8 cellular contexts compared by ENCODE assay signal in the genomic region with DNA sequence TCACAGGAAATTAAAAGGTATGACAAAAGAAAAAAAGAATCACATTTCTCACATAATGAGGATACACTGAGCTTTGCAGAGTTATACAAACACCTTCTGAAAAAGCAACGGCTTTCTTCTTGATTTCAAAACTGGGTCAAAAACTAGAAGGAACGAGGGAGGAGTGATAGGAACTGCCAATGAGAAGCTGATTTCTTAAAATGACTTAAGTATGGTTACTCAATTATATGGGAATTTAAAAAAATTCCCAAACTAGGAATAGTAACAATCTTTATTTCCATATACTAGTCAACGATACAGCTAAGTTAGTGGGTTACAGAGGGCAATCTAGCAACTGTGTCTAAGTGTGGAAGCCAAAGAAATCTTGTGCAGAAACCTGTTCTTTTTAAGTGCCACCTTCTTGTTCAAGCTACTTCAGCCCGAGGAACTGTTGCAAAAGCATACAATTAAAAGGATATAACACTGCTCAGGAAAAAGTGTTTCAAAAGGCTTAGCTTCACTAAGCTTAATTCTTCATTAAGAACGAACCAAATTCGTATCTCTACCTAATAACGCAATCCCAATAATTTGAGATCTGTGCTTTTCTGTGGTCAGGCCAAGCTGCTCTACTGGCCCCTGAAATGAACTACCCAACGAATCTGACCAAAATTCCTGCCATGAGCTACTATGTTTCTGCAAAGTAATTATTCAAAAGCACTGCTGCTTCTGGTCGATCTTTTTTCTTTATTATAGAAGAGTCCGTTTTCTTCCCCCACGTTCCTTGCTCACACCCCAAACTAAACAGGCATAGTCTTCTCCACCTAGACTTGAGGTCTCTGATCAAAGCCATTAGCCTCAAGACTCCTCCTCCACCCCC. TPM values are rescaled to one million over a fixed set of nuclear protein-coding genes. Genes with fewer than 3 reads are reported as not detected.
DNase-seq lines count a peak whose midpoint lies in the region; ATAC-seq and TF ChIP-seq lines count a peak whose summit lies in the region.

No MANE protein-coding gene starts in this region.

- intact Hi-C loops in MCF 10A (cut with micrococcal nuclease) = no loop called here

- H3K27ac ChIP-seq in C4-2B = peak overlapping the region; percentile 88

- no peaks in the 10 kb centered on the region for H3K36me3 ChIP-seq in mucosa of stomach (ENCODE audit: control insufficient read depth, insufficient read depth, low read length)

- in situ Hi-C loops in KBM-7 (cut with MboI; ENCODE audit: low pct_unique_long_range_greater_than_20kb, low sequenced_read_pairs) = no loop called here

- H3K36me3 Mint-ChIP-seq in MCF 10A (ENCODE audit: insufficient read depth, unreplicated experiment) = peaks cover 6% of the 10 kb centered on the region

- peaks cover 59% of the 10 kb centered on the region for H3K4me1 Mint-ChIP-seq in MCF 10A (ENCODE audit: insufficient read depth, unreplicated experiment)

- H3K27me3 ChIP-seq in mucosa of stomach (ENCODE audit: control insufficient read depth, insufficient read depth, low read length) = no peaks in the 10 kb centered on the region

- H3K27ac Mint-ChIP-seq in MCF 10A (ENCODE audit: low read depth, unreplicated experiment) = peak overlapping the region; percentile 52

- H3K4me3 ChIP-seq in mucosa of stomach (ENCODE audit: low read length) = peak overlapping the region; percentile 92

- H3K9ac ChIP-seq in mucosa of stomach (ENCODE audit: low read length) = peak overlapping the region; percentile 79

- CTCF ChIA-PET in MCF 10A (lab: Yijun Ruan, JAX) = interaction anchor here (0.9 to 2.0 kb wide), 6 partner anchors 23 to 75 kb away, joined by 3 to 7 read pairs (median 4); no protein-coding TSS in a partner anchor

- peak overlapping the region; percentile 85 for H3K4me3 Mint-ChIP-seq in MCF 10A (ENCODE audit: unreplicated experiment)

- H3K9me3 Mint-ChIP-seq in MCF 10A (ENCODE audit: unreplicated experiment) = no peaks in the 10 kb centered on the region

- POLR2A ChIA-PET in MCF 10A (lab: Yijun Ruan, JAX) = interaction anchor here (0.6 to 4.7 kb wide), 20 partner anchors 8 to 806 kb away, joined by 3 to 26 read pairs (median 4); no protein-coding TSS in a partner anchor

- BruUV-seq in MCF 10A (replicated peaks; lab: Mats Ljungman, UMichigan) = no TSS peak

- no peaks in the 10 kb centered on the region for H3K27me3 Mint-ChIP-seq in MCF 10A (ENCODE audit: insufficient read depth, unreplicated experiment)

- DNase-seq in KBM-7 (peak; percentile 31), MCF 10A (ENCODE audit: unreplicated experiment) (no peak)

- peaks cover 35% of the 10 kb centered on the region for H3K4me1 ChIP-seq in mucosa of stomach (ENCODE audit: control insufficient read depth, insufficient read depth, low read length)

- TF ChIP-seq CTCF in C4-2B (conservative IDR thresholded peaks at IDR 0.05) (no peak), MCF 10A (IDR thresholded peaks at IDR 0.05; ENCODE audit: unreplicated experiment) (no peak)

- no peaks in the 10 kb centered on the region for H3K9me3 ChIP-seq in mucosa of stomach (ENCODE audit: control insufficient read depth, low read length)

- ATAC-seq in HG03280 (IDR thresholded peaks at IDR 0.05; ENCODE audit: unreplicated experiment) (no peak), GM18517 (IDR thresholded peaks at IDR 0.05; ENCODE audit: unreplicated experiment) (no peak), HG03521 (IDR thresholded peaks at IDR 0.05; ENCODE audit: unreplicated experiment) (no peak), GM21390 (IDR thresholded peaks at IDR 0.05; ENCODE audit: unreplicated experiment) (no peak)

RNA-seq across cellular contexts. Expression of gene USP24, which starts 1.9 kb away (rescaled TPM):
- 38.0 and 45.7 TPM in 2 replicates for total RNA-seq in MCF 10A (2022)
